ENCODE assay signal across 8 cellular contexts in genomic region chr16:57422026-57422944, GRCh38. TPM values are rescaled to one million over a fixed set of nuclear protein-coding genes. Genes with fewer than 3 reads are reported as not detected.
A peak's percentile ranks its signal among the peaks of the same experiment; 100 is the strongest.
DNase-seq lines count a peak whose midpoint lies in the region; ATAC-seq and TF ChIP-seq lines count a peak whose summit lies in the region.

No MANE protein-coding gene starts in this region.

- intact Hi-C loops in CD14-positive monocyte (cut with micrococcal nuclease) (no loop called here), posterior vena cava (cut with DNase I) (loop anchor here in 1 of 2 donors (2.0 kb wide), 1 partner anchor 121 kb away; no protein-coding TSS in a partner anchor)

- H3K27ac Mint-ChIP-seq in CD14-positive monocyte: no peak overlapping the region

- ATAC-seq in HG02852 (IDR thresholded peaks at IDR 0.05; ENCODE audit: unreplicated experiment): no peak

- H3K4me1 Mint-ChIP-seq in CD14-positive monocyte: peaks cover 11% of the 10 kb centered on the region

- DNase-seq in CD14-positive monocyte (ENCODE audit: low spot score): no peak
- peak; percentile 24 for DNase-seq in HS-27A (ENCODE audit: low read depth)
- peak; percentile 67 for DNase-seq in SHP77 treated with DMSO at 0.1 percent for 48 hours (lab: John Stamatoyannopoulos, UW)
- peak; percentile 84 for DNase-seq in fibroblast of peridontal ligament (ENCODE audit: extremely low read depth)
- peak; percentile 54 for DNase-seq in posterior vena cava (ENCODE audit: low spot score)
- no peak for DNase-seq in stimulated activated CD4-positive, alpha-beta T cell treated with anti-CD3 and anti-CD28 coated beads, Interleukin-2, amount 100 ng/mL, for 24 hours
- no peak for DNase-seq in activated CD4-positive, alpha-beta T cell treated with anti-CD3 and anti-CD28 coated beads, Interleukin-2, amount 50 U/mL, for 1 hour

- TF ChIP-seq CTCF in CD14-positive monocyte (IDR thresholded peaks at IDR 0.05): peak; percentile 23

- peaks cover 2 to 3% (median 2%) of the 10 kb centered on the region in 3 donors for H3K27me3 Mint-ChIP-seq in CD14-positive monocyte (ENCODE audit: low read depth in 3 of 3)

- no peak overlapping the region for H3K4me3 Mint-ChIP-seq in CD14-positive monocyte

- H3K36me3 Mint-ChIP-seq in CD14-positive monocyte: peaks cover 4 to 13% of the 10 kb centered on the region in 2 donors

- peaks cover 0 to 2% (median 0%) of the 10 kb centered on the region in 7 donors for H3K9me3 Mint-ChIP-seq in CD14-positive monocyte

RNA-seq across cellular contexts. Expression of gene CCL17, which starts 17.7 kb away (rescaled TPM):
- not detected for polyA plus RNA-seq in CD14-positive monocyte
- not detected for total RNA-seq in posterior vena cava

RNA-seq across cellular contexts. Expression of gene CIAPIN1, which starts 24.9 kb away (rescaled TPM):
- polyA plus RNA-seq in CD14-positive monocyte: 10 to 100 TPM; 42.1 to 46.5 TPM
- 10 to 100 TPM; 23.5 to 33.4 TPM for total RNA-seq in posterior vena cava

RNA-seq across cellular contexts. Expression of gene COQ9, which starts 25.0 kb away (rescaled TPM):
- 10 to 100 TPM; 32.7 to 38.4 TPM for polyA plus RNA-seq in CD14-positive monocyte
- total RNA-seq in posterior vena cava: 10 to 100 TPM; 30.1 to 39.6 TPM

RNA-seq across cellular contexts. Expression of gene POLR2C, which starts 40.2 kb away (rescaled TPM):
- polyA plus RNA-seq in CD14-positive monocyte: 10 to 100 TPM; 22.6 to 24.4 TPM
- total RNA-seq in posterior vena cava: 10 to 100 TPM; 39.4 to 40.3 TPM

RNA-seq across cellular contexts. Expression of gene CX3CL1, which starts 50.0 kb away (rescaled TPM):
- polyA plus RNA-seq in CD14-positive monocyte: not detected
- total RNA-seq in posterior vena cava: 10 to 100 TPM; 36.2 to 45.2 TPM

Comparison
In these comparisons a context has a peak if more than half of its experiments do, and no peak if none do; other contexts are left out.
1. DNase-seq: peak in HS-27A (single experiment), SHP77 treated with DMSO at 0.1 percent for 48 hours (single experiment), fibroblast of peridontal ligament (single experiment) and posterior vena cava (single experiment); none in CD14-positive monocyte (single experiment), stimulated activated CD4-positive, alpha-beta T cell treated with anti-CD3 and anti-CD28 coated beads, Interleukin-2, amount 100 ng/mL, for 24 hours (0 of 2) and activated CD4-positive, alpha-beta T cell treated with anti-CD3 and anti-CD28 coated beads, Interleukin-2, amount 50 U/mL, for 1 hour (single experiment).